12 cellular contexts compared by ENCODE assay signal in the genomic region with DNA sequence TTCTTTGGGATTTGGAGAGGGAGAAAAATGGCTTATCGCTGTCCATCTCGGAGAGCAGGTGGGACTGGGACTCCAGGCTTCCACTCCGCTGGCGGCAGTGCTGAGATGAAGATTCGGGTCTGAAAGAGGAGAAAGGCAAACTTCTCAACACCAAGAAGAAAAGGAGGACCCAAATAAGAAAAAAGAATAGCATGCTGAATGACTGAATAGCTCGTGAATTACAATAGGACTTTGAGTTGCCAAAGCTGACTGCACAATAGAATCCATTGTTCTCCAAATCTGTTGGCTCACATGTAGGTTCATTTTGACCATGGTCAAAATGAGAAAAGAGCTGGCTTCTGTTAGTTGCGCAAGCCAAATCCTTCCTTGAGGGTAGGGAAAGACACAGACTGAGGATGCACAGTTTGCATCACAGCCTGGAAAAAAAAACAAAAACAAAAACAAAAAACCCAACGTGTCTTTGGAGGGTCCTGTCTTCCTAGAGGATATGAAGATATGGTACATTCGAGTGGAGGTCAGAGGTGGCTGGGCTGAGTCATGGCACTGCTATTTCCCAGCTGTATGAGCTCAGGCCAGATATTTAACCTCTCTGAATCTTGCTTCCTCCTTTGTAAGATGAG. TPM values are rescaled to one million over a fixed set of nuclear protein-coding genes. Genes with fewer than 3 reads are reported as not detected.
DNase-seq lines count a peak whose midpoint lies in the region; ATAC-seq and TF ChIP-seq lines count a peak whose summit lies in the region.
"Had no signal": no experiment of that assay in that cellular context is flagged by ENCODE, and none has a peak within 500 bp of the region (broad histone marks: within the 10 kb centered on the region; RNA-seq: fewer than 3 reads in every experiment).

No MANE protein-coding gene starts in this region.

- no peak overlapping the region for H3K4me3 ChIP-seq in fibroblast of pulmonary artery (replicated peaks; ENCODE audit: low read depth, low read length)
- H3K4me3 ChIP-seq: ovary had no signal

- TF ChIP-seq CTCF in fibroblast of pulmonary artery (IDR thresholded peaks at IDR 0.05; ENCODE audit: low read length, missing control alignments) = no peak
- TF ChIP-seq CTCF in neural crest cell (conservative IDR thresholded peaks at IDR 0.05) = no peak
- no peak for TF ChIP-seq CTCF in GM10266 (IDR thresholded peaks at IDR 0.05; ENCODE audit: control insufficient read depth, insufficient read depth, low read depth, missing control alignments)

- H3K4me1 Mint-ChIP-seq in neural crest cell = peaks cover 31% of the 10 kb centered on the region

- H3K27me3 Mint-ChIP-seq in neural crest cell (ENCODE audit: low read depth) = no peaks in the 10 kb centered on the region
- H3K27me3 Mint-ChIP-seq: activated CD4-positive, alpha-beta memory T cell treated with anti-CD3 and anti-CD28 coated beads for 36 hours had no signal

- H3K27ac Mint-ChIP-seq in neural crest cell (ENCODE audit: unreplicated experiment) = peak overlapping the region; percentile 97

- DNase-seq in EH (ENCODE audit: low read depth) (peak; percentile 76), fibroblast of pulmonary artery (ENCODE audit: low read depth) (peak; percentile 94), neural crest cell (ENCODE audit: low read depth, low spot score) (peak; percentile 10), SKM-1 (lab: John Stamatoyannopoulos, UW; ENCODE audit: unreplicated experiment) (no peak), GM10266 (ENCODE audit: extremely low spot score) (no peak), NCI-H524 treated with DMSO at 0.1 percent for 48 hours (lab: John Stamatoyannopoulos, UW) (no peak)
- DNase-seq: activated CD4-positive, alpha-beta memory T cell treated with anti-CD3 and anti-CD28 coated beads for 36 hours; DMS 273 treated with DMSO at 0.1 percent for 48 hours; NCI-H69; ovary had no signal

- H3K4me3 Mint-ChIP-seq in neural crest cell = peak overlapping the region; percentile 79
- H3K4me3 Mint-ChIP-seq: activated CD4-positive, alpha-beta memory T cell treated with anti-CD3 and anti-CD28 coated beads for 36 hours had no signal

- H3K9me3 Mint-ChIP-seq in neural crest cell = no peaks in the 10 kb centered on the region
- H3K9me3 Mint-ChIP-seq: activated CD4-positive, alpha-beta memory T cell treated with anti-CD3 and anti-CD28 coated beads for 36 hours had no signal

- peaks cover 36% of the 10 kb centered on the region for H3K36me3 Mint-ChIP-seq in neural crest cell (ENCODE audit: low read depth)

- ATAC-seq in SK-N-SH treated with all-trans-retinoic acid at 6 μM for 48 hours = peak; percentile 65
- no peak for ATAC-seq in GM19467 (IDR thresholded peaks at IDR 0.05; ENCODE audit: unreplicated experiment)

TF ChIP-seq in SK-N-SH treated with all-trans-retinoic acid at 6 μM for 48 hours, 23 proteins besides CTCF, POLR2A, EP300 and RAD21:
- no peak for TF ChIP-seq ZFP30 (CRISPR knock-in tag; IDR thresholded peaks at IDR 0.05)
- TF ChIP-seq CSDC2 (CRISPR knock-in tag; IDR thresholded peaks at IDR 0.05) = no peak
- TF ChIP-seq, protein P1, sequence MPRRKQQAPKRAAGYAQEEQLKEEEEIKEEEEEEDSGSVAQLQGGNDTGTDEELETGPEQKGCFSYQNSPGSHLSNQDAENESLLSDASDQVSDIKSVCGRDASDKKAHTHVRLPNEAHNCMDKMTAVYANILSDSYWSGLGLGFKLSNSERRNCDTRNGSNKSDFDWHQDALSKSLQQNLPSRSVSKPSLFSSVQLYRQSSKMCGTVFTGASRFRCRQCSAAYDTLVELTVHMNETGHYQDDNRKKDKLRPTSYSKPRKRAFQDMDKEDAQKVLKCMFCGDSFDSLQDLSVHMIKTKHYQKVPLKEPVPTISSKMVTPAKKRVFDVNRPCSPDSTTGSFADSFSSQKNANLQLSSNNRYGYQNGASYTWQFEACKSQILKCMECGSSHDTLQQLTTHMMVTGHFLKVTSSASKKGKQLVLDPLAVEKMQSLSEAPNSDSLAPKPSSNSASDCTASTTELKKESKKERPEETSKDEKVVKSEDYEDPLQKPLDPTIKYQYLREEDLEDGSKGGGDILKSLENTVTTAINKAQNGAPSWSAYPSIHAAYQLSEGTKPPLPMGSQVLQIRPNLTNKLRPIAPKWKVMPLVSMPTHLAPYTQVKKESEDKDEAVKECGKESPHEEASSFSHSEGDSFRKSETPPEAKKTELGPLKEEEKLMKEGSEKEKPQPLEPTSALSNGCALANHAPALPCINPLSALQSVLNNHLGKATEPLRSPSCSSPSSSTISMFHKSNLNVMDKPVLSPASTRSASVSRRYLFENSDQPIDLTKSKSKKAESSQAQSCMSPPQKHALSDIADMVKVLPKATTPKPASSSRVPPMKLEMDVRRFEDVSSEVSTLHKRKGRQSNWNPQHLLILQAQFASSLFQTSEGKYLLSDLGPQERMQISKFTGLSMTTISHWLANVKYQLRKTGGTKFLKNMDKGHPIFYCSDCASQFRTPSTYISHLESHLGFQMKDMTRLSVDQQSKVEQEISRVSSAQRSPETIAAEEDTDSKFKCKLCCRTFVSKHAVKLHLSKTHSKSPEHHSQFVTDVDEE (CRISPR knock-in tag; IDR thresholded peaks at IDR 0.05) = no peak
- TF ChIP-seq OSR1 (CRISPR knock-in tag; IDR thresholded peaks at IDR 0.05) = no peak
- TF ChIP-seq RARB (CRISPR knock-in tag; IDR thresholded peaks at IDR 0.05) = no peak
- TF ChIP-seq, protein P2, sequence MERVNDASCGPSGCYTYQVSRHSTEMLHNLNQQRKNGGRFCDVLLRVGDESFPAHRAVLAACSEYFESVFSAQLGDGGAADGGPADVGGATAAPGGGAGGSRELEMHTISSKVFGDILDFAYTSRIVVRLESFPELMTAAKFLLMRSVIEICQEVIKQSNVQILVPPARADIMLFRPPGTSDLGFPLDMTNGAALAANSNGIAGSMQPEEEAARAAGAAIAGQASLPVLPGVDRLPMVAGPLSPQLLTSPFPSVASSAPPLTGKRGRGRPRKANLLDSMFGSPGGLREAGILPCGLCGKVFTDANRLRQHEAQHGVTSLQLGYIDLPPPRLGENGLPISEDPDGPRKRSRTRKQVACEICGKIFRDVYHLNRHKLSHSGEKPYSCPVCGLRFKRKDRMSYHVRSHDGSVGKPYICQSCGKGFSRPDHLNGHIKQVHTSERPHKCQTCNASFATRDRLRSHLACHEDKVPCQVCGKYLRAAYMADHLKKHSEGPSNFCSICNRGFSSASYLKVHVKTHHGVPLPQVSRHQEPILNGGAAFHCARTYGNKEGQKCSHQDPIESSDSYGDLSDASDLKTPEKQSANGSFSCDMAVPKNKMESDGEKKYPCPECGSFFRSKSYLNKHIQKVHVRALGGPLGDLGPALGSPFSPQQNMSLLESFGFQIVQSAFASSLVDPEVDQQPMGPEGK (CRISPR knock-in tag; IDR thresholded peaks at IDR 0.05; ENCODE audit: borderline replicate concordance) = no peak
- TF ChIP-seq GLIS3 (CRISPR knock-in tag; IDR thresholded peaks at IDR 0.05) = no peak
- no peak for TF ChIP-seq SNAI2 (CRISPR knock-in tag; IDR thresholded peaks at IDR 0.05)
- TF ChIP-seq BACH2 (CRISPR knock-in tag; IDR thresholded peaks at IDR 0.05; ENCODE audit: borderline replicate concordance) = no peak
- TF ChIP-seq ZNF8 (CRISPR knock-in tag; IDR thresholded peaks at IDR 0.05) = no peak
- TF ChIP-seq, protein P3, sequence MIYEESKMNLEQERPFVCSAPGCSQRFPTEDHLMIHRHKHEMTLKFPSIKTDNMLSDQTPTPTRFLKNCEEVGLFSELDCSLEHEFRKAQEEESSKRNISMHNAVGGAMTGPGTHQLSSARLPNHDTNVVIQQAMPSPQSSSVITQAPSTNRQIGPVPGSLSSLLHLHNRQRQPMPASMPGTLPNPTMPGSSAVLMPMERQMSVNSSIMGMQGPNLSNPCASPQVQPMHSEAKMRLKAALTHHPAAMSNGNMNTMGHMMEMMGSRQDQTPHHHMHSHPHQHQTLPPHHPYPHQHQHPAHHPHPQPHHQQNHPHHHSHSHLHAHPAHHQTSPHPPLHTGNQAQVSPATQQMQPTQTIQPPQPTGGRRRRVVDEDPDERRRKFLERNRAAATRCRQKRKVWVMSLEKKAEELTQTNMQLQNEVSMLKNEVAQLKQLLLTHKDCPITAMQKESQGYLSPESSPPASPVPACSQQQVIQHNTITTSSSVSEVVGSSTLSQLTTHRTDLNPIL (CRISPR knock-in tag; IDR thresholded peaks at IDR 0.05; ENCODE audit: low read depth) = no peak
- TF ChIP-seq, protein P4, sequence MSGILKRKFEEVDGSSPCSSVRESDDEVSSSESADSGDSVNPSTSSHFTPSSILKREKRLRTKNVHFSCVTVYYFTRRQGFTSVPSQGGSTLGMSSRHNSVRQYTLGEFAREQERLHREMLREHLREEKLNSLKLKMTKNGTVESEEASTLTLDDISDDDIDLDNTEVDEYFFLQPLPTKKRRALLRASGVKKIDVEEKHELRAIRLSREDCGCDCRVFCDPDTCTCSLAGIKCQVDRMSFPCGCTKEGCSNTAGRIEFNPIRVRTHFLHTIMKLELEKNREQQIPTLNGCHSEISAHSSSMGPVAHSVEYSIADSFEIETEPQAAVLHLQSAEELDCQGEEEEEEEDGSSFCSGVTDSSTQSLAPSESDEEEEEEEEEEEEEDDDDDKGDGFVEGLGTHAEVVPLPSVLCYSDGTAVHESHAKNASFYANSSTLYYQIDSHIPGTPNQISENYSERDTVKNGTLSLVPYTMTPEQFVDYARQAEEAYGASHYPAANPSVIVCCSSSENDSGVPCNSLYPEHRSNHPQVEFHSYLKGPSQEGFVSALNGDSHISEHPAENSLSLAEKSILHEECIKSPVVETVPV (CRISPR knock-in tag; IDR thresholded peaks at IDR 0.05) = no peak
- TF ChIP-seq ZNF565 (CRISPR knock-in tag; conservative IDR thresholded peaks at IDR 0.05; ENCODE audit: low read depth) = no peak
- no peak for TF ChIP-seq TOX (CRISPR knock-in tag; IDR thresholded peaks at IDR 0.05; ENCODE audit: borderline replicate concordance)
- no peak for TF ChIP-seq ZNF70 (CRISPR knock-in tag; IDR thresholded peaks at IDR 0.05)
- TF ChIP-seq ZC3H10 (CRISPR knock-in tag; IDR thresholded peaks at IDR 0.05) = no peak
- TF ChIP-seq ESRRG (CRISPR knock-in tag; IDR thresholded peaks at IDR 0.05) = no peak
- TF ChIP-seq PPARA (CRISPR knock-in tag; IDR thresholded peaks at IDR 0.05; ENCODE audit: borderline replicate concordance) = no peak

RNA-seq across cellular contexts. Expression of a gene that starts 59.3 kb away (rescaled TPM):
- 3.8 and 4.2 TPM in 2 replicates for total RNA-seq in neural crest cell
- total RNA-seq: activated CD4-positive, alpha-beta memory T cell treated with anti-CD3 and anti-CD28 coated beads for 36 hours had no signal

Comparison
In these comparisons a context has a peak if more than half of its experiments do, and no peak if none do; other contexts are left out.
1. DNase-seq: peak in EH (single experiment), fibroblast of pulmonary artery (single experiment) and neural crest cell (single experiment); none in SKM-1 (single experiment), GM10266 (single experiment) and NCI-H524 treated with DMSO at 0.1 percent for 48 hours (single experiment).